8 cellular contexts compared by ENCODE assay signal in genomic region chrX:151397741-151398070, GRCh38. TPM values are rescaled to one million over a fixed set of nuclear protein-coding genes. Genes with fewer than 3 reads are reported as not detected.
DNase-seq lines count a peak whose midpoint lies in the region; ATAC-seq and TF ChIP-seq lines count a peak whose summit lies in the region.

No MANE protein-coding gene starts in this region.

- H3K36me3 Mint-ChIP-seq in CD14-positive monocyte, result peaks cover 1 to 2% of the 10 kb centered on the region in 2 donors

- CTCF ChIA-PET in SK-N-SH (lab: Yijun Ruan, JAX), result no interaction called here

- no peak for DNase-seq in CD14-positive monocyte (ENCODE audit: low spot score)
- peak; percentile 33 for DNase-seq in SK-N-SH
- DNase-seq in fibroblast of the aortic adventitia (ENCODE audit: low read depth), result no peak
- DNase-seq in skeletal muscle cell (ENCODE audit: low read depth), result no peak
- DNase-seq in UCSD-AML1 (lab: John Stamatoyannopoulos, UW; ENCODE audit: unreplicated experiment), result no peak
- no peak for DNase-seq in DMS114 treated with DMSO at 0.1 percent for 48 hours (lab: John Stamatoyannopoulos, UW; ENCODE audit: unreplicated experiment)
- no peak for DNase-seq in activated gamma-delta T cell (lab: John Stamatoyannopoulos, UW)

- H3K4me2 ChIP-seq in SK-N-SH, result peak overlapping the region; percentile 79

- no peaks in the 10 kb centered on the region for H3F3A ChIP-seq in SK-N-SH (replicated peaks; ENCODE audit: insufficient read depth)

- H3K9ac ChIP-seq in SK-N-SH, result peak overlapping the region; percentile 86

- intact Hi-C loops in CD14-positive monocyte (cut with micrococcal nuclease), result no loop called here

- H3K79me2 ChIP-seq in SK-N-SH (ENCODE audit: insufficient read depth), result peaks cover 57% of the 10 kb centered on the region

- peak; percentile 5 for ATAC-seq in GM21723 (IDR thresholded peaks at IDR 0.05; ENCODE audit: unreplicated experiment)

- peaks cover 3 to 8% of the 10 kb centered on the region in 2 experiments; a peak in 3 of 4 replicates for H3K4me1 ChIP-seq in SK-N-SH (ENCODE audit: control insufficient read depth in 1 of 2, insufficient read depth in 2 of 2, low read depth in 1 of 2, low read length in 1 of 2)

- no peak for TF ChIP-seq EP300 in SK-N-SH (IDR thresholded peaks at IDR 0.05; ENCODE audit: borderline replicate concordance in 1 of 2, low read depth in 1 of 2, low read length in 1 of 2)

- H3K4me3 ChIP-seq in SK-N-SH (ENCODE audit: low read depth in 2 of 2, low read length in 1 of 2) (peak overlapping the region; percentile 67 to 73), fibroblast of the aortic adventitia (ENCODE audit: low read depth, low read length) (peak overlapping the region; percentile 79), skeletal muscle cell (ENCODE audit: low read depth, low read length) (peak overlapping the region; percentile 78)

- TF ChIP-seq RAD21 in SK-N-SH (IDR thresholded peaks at IDR 0.05; ENCODE audit: low read length), result no peak

- peak overlapping the region; percentile 85 to 93 (median 90) for H3K27ac Mint-ChIP-seq in CD14-positive monocyte

- H3K27me3 ChIP-seq in SK-N-SH (ENCODE audit: insufficient read depth), result no peaks in the 10 kb centered on the region

- TF ChIP-seq CTCF in CD14-positive monocyte (IDR thresholded peaks at IDR 0.05), result no peak
- TF ChIP-seq CTCF in SK-N-SH (IDR thresholded peaks at IDR 0.05), result no peak
- no peak for TF ChIP-seq CTCF in fibroblast of the aortic adventitia (IDR thresholded peaks at IDR 0.05; ENCODE audit: insufficient read depth, low read length)

- POLR2A ChIA-PET in SK-N-SH (lab: Yijun Ruan, JAX), result interaction anchor here (1.0 kb wide), 1 partner anchor 30 kb away, joined by 5 read pairs; no protein-coding TSS in a partner anchor

- H3K9me3 ChIP-seq in SK-N-SH, result no peaks in the 10 kb centered on the region

- no peaks in the 10 kb centered on the region for H3K9me2 ChIP-seq in SK-N-SH

- no peak overlapping the region for H2AFZ ChIP-seq in SK-N-SH (ENCODE audit: low read depth)

- H4K20me1 ChIP-seq in SK-N-SH (ENCODE audit: insufficient read depth), result peaks cover 25% of the 10 kb centered on the region

- peaks cover 0 to 4% (median 0%) of the 10 kb centered on the region in 3 donors for H3K27me3 Mint-ChIP-seq in CD14-positive monocyte (ENCODE audit: low read depth in 3 of 3)

- peak overlapping the region; percentile 81 to 90 for H3K4me3 Mint-ChIP-seq in CD14-positive monocyte

- peaks cover 34% of the 10 kb centered on the region for H3K4me1 Mint-ChIP-seq in CD14-positive monocyte

- 26% methylated on average over 2 of the region's 2 CpGs for WGBS in SK-N-SH (ENCODE audit: low lambda C conversion rate)

- no peaks in the 10 kb centered on the region for H3K36me3 ChIP-seq in SK-N-SH (replicated peaks in 1 of 2; ENCODE audit: control insufficient read depth in 1 of 2, insufficient read depth in 2 of 2, low read length in 1 of 2)

- peaks cover 0 to 6% (median 0%) of the 10 kb centered on the region in 7 donors for H3K9me3 Mint-ChIP-seq in CD14-positive monocyte

- H3K27ac ChIP-seq in SK-N-SH (ENCODE audit: low read depth in 2 of 2, low read length in 1 of 2), result peak overlapping the region; percentile 70 to 72; a peak in 2 of 4 replicates

TF ChIP-seq in SK-N-SH, 30 proteins besides CTCF, POLR2A, EP300 and RAD21:
- TF ChIP-seq GABPA (IDR thresholded peaks at IDR 0.05; ENCODE audit: low read depth), result no peak
- no peak for TF ChIP-seq RXRA (IDR thresholded peaks at IDR 0.05; ENCODE audit: borderline replicate concordance, low read depth)
- TF ChIP-seq RFX5 (IDR thresholded peaks at IDR 0.05; ENCODE audit: low read length), result no peak
- 0 out of 2 replicates have a peak, but pooled peaks have one; percentile 16 for TF ChIP-seq MXI1 (IDR thresholded peaks at IDR 0.05; ENCODE audit: low read depth, low read length)
- TF ChIP-seq FOSL2 (IDR thresholded peaks at IDR 0.05; ENCODE audit: borderline replicate concordance, low read depth), result no peak
- TF ChIP-seq, protein P1, sequence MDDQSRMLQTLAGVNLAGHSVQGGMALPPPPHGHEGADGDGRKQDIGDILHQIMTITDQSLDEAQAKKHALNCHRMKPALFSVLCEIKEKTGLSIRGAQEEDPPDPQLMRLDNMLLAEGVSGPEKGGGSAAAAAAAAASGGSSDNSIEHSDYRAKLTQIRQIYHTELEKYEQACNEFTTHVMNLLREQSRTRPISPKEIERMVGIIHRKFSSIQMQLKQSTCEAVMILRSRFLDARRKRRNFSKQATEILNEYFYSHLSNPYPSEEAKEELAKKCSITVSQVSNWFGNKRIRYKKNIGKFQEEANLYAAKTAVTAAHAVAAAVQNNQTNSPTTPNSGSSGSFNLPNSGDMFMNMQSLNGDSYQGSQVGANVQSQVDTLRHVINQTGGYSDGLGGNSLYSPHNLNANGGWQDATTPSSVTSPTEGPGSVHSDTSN (IDR thresholded peaks at IDR 0.05), result no peak
- no peak for TF ChIP-seq FOXM1 (IDR thresholded peaks at IDR 0.05; ENCODE audit: low read depth)
- TF ChIP-seq FOXJ3 (CRISPR knock-in tag; IDR thresholded peaks at IDR 0.05), result no peak
TF ChIP-seq in SK-N-SH: peak in this region for 1.

RNA-seq across cellular contexts. Expression of gene VMA21, which starts 0.7 kb away (rescaled TPM):
- polyA plus RNA-seq in CD14-positive monocyte, result 10 to 100 TPM; 53.0 to 77.2 TPM
- 17.0 and 19.1 TPM in 2 replicates for polyA plus RNA-seq in SK-N-SH (2012; rRNA removed)
- 26.1 and 31.5 TPM in 2 replicates for polyA plus RNA-seq in SK-N-SH (2012; cell fraction: cytosol; rRNA removed)
- polyA plus RNA-seq in SK-N-SH (2012; cell fraction: nucleus; rRNA removed), result 5.7 and 10.3 TPM in 2 replicates
- total RNA-seq in fibroblast of the aortic adventitia (ENCODE audit: low replicate concordance), result 28.9 and 78.9 TPM in 2 replicates
